1 cellular context compared by ENCODE assay signal in genomic region chr11:31887180-31887579, GRCh38.
TF ChIP-seq lines count a peak whose summit lies in the region.

No MANE protein-coding gene starts in this region.

TF ChIP-seq in SK-N-SH treated with all-trans-retinoic acid at 6 μM for 48 hours, 23 proteins besides CTCF, POLR2A, EP300 and RAD21 (continued from another document):
- TF ChIP-seq TSHZ2 (CRISPR knock-in tag; IDR thresholded peaks at IDR 0.05) (no peak), ESRRG (CRISPR knock-in tag; IDR thresholded peaks at IDR 0.05) (no peak)
